8 cellular contexts compared by ENCODE assay signal in the genomic region with DNA sequence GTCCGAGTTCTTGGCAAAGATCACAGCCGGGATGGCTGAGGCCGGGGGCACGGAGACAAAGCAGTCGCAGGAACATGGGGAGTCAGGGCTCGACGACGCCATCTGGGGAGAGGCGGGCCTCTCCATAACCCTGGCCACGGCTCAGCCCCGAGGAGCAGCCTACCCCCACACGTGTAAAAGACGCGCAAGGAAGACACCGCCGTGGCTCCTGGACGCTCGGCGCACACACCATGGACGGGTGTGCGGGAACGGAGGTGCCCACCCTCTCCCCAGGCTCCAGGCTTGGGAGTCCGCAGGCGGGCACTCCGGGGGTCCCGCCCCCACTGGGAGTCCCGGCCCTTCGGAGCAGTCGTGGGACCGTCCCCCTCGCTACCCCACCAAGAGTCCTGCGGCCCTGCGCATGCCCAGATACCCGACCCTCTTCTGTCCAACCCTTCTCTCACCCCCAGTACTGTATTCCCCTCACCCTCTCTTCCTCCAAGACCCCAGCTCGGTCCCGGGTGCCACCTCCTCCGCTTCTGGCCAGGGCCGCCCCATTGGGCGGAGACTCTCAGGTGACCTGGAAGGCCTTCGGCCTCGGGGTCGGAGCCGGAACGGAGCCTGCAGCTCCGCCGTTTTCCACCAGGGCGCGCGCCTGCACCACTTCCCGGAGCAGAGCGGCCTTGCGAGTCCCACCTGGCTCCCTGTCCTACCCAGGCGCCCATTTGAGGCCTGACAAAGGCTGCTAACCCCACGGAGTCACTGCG. TPM values are rescaled to one million over a fixed set of nuclear protein-coding genes. Genes with fewer than 3 reads are reported as not detected.
DNase-seq lines count a peak whose midpoint lies in the region; ATAC-seq and TF ChIP-seq lines count a peak whose summit lies in the region.

A gene (minus strand): TSS at position 532 of the 746 bp plus-strand sequence. CDS start 430 bp downstream, at position 102.

- no peaks in the 10 kb centered on the region for H3K9me2 ChIP-seq in OCI-LY7 (ENCODE audit: insufficient read depth, low read length)

- intact Hi-C loops in OCI-LY7 (cut with micrococcal nuclease; ENCODE audit: unreplicated experiment), result loop anchor here (1.0 to 5.0 kb wide), 2 partner anchors 49 to 131 kb away; a partner anchor contains a TSS

- CTCF ChIA-PET in OCI-LY7 (lab: Charles Lee; ENCODE audit: unreplicated experiment), result interaction anchor here (0.6 to 1.4 kb wide), 5 partner anchors 49 to 106 kb away, joined by 3 to 6 read pairs (median 5); no protein-coding TSS in a partner anchor

- peak; percentile 79 for DNase-seq in COLO829 (ENCODE audit: low spot score)
- DNase-seq in OCI-LY7 (ENCODE audit: low spot score), result peak; percentile 88
- DNase-seq in activated T-cell treated with anti-CD3 and anti-CD28 coated beads for 4 hours, result peak; percentile 77
- peak; percentile 85 to 90 for DNase-seq in erythroblast (lab: John Stamatoyannopoulos, UW)
- peak; percentile 82 for DNase-seq in stimulated activated CD8-positive, alpha-beta memory T cell treated with anti-CD3 and anti-CD28 coated beads, Interleukin-7, amount 100 ng/mL, for 24 hours (ENCODE audit: low read depth)

- BruUV-seq in OCI-LY7 (replicated peaks; lab: Mats Ljungman, UMichigan), result TSS peak; percentile 78

- peak; percentile 57 for ATAC-seq in GM19468 (IDR thresholded peaks at IDR 0.05; ENCODE audit: extremely low read depth, unreplicated experiment)

- POLR2A ChIA-PET in OCI-LY7 (lab: Charles Lee), result interaction anchor here (0.6 to 2.0 kb wide), 5 partner anchors 10 to 54 kb away, joined by 3 to 13 read pairs (median 4); a partner anchor contains a TSS

- H3K4me1 ChIP-seq in HUES64 (ENCODE audit: insufficient read depth, low read length) (peaks cover 9% of the 10 kb centered on the region; the same call in 1 of the 2 replicates), OCI-LY7 (ENCODE audit: insufficient read depth, low read length, poor library complexity, severe bottlenecking) (peaks cover 37% of the 10 kb centered on the region), mucosa of stomach (ENCODE audit: control insufficient read depth, insufficient read depth, low read length) (peaks cover 37% of the 10 kb centered on the region)

- TF ChIP-seq POLR2A in erythroblast (IDR thresholded peaks at IDR 0.05; ENCODE audit: low read length), result peak; percentile 38

- 1% methylated on average over 55 of the region's 55 CpGs for WGBS in HUES64

- H3K9me3 ChIP-seq in HUES64 (ENCODE audit: insufficient read depth, low read depth, low read length) (no peaks in the 10 kb centered on the region), OCI-LY7 (ENCODE audit: low read length) (no peaks in the 10 kb centered on the region), mucosa of stomach (ENCODE audit: control insufficient read depth, low read length) (no peaks in the 10 kb centered on the region)

- H3K4me2 ChIP-seq in OCI-LY7 (ENCODE audit: low read length), result peak within 1 kb of the TSS; percentile 90

- peak within 1 kb of the TSS; percentile 69 for H3K9ac ChIP-seq in HUES64 (ENCODE audit: low read depth, low read length)
- peak within 1 kb of the TSS; percentile 93 for H3K9ac ChIP-seq in mucosa of stomach (ENCODE audit: low read length)

- peak within 1 kb of the TSS; percentile 90 for H2AFZ ChIP-seq in OCI-LY7 (ENCODE audit: low read length)

- no peaks in the 10 kb centered on the region for H4K20me1 ChIP-seq in OCI-LY7 (ENCODE audit: insufficient read depth, low read length)

- H3K36me3 ChIP-seq in HUES64 (ENCODE audit: insufficient read depth, low read length), result peaks cover 11% of the 10 kb centered on the region; the same call in 1 of the 2 replicates
- no peaks in the 10 kb centered on the region for H3K36me3 ChIP-seq in OCI-LY7 (ENCODE audit: insufficient read depth, low read length)
- no peaks in the 10 kb centered on the region for H3K36me3 ChIP-seq in mucosa of stomach (ENCODE audit: control insufficient read depth, insufficient read depth, low read length)

- H3K4me3 ChIP-seq in HUES64 (ENCODE audit: low read length) (peak within 1 kb of the TSS; percentile 77), OCI-LY7 (ENCODE audit: low read depth, low read length, poor library complexity, severe bottlenecking) (peak within 1 kb of the TSS; percentile 78), mucosa of stomach (ENCODE audit: low read length) (peak within 1 kb of the TSS; percentile 96)

- peak; percentile 88 for TF ChIP-seq CTCF in OCI-LY7 (conservative IDR thresholded peaks at IDR 0.05; ENCODE audit: low read length)

- H3K27ac ChIP-seq in HUES64 (ENCODE audit: low read depth, low read length) (no peak within 1 kb of the TSS), OCI-LY7 (ENCODE audit: low read depth, low read length, poor library complexity, severe bottlenecking) (no peak within 1 kb of the TSS)

- H3K27me3 ChIP-seq in HUES64 (ENCODE audit: insufficient read depth, low read length) (peaks cover 11% of the 10 kb centered on the region), mucosa of stomach (ENCODE audit: control insufficient read depth, insufficient read depth, low read length) (peaks cover 2% of the 10 kb centered on the region)

- H3K79me2 ChIP-seq in OCI-LY7 (ENCODE audit: insufficient read depth, low read depth, low read length), result no peaks in the 10 kb centered on the region

RNA-seq across cellular contexts. Expression of the gene that starts here (rescaled TPM):
- 24.4 TPM for polyA plus RNA-seq in HUES64 (2013, experiment 1 of 2)
- 30.1 TPM for polyA plus RNA-seq in HUES64 (2013, experiment 2 of 2)
- 33.9 and 42.9 TPM in 2 replicates for total RNA-seq in OCI-LY7 (2014; rRNA removed; shearing (Covaris generic))
- total RNA-seq in OCI-LY7 (2022), result 37.3 and 39.1 TPM in 2 replicates
